ENCODE assay signal across 9 cellular contexts in the genomic region with DNA sequence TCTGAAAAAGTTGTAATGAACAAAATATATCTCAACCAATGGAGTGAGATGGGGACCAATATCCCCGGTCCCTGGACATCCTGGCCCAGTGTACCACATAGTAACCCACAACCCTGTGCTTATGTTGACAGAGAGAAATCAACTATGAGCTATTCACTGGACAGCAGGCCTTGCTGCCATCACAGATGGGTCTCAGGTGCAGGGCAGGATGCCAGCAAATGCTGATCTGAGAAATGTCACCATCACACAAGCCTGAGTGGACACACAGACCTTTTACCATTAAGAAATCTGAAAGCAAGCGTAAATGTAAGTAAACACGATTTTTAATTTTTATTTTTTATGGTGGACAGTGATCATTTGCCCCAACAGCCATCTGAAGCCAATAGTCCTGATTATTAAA.
"Had no signal": no experiment of that assay in that cellular context is flagged by ENCODE, and none has a peak within 500 bp of the region (broad histone marks: within the 10 kb centered on the region; RNA-seq: fewer than 3 reads in every experiment).

No MANE protein-coding gene starts in this region.

- H3K27ac ChIP-seq: GM23248, HL-60 had no signal

- H3K9me3 ChIP-seq: HAP-1 had no signal

- DNase-seq: GM23248, GOT3, H7, HFFc6, IMR-90 had no signal

- H3K4me1 ChIP-seq: HAP-1 had no signal

- H3K36me3 ChIP-seq: HAP-1 had no signal

- H3K4me3 ChIP-seq: GM23248, HAP-1, K562 had no signal

- ATAC-seq: HCT116, K562 had no signal
